In the genomic region with DNA sequence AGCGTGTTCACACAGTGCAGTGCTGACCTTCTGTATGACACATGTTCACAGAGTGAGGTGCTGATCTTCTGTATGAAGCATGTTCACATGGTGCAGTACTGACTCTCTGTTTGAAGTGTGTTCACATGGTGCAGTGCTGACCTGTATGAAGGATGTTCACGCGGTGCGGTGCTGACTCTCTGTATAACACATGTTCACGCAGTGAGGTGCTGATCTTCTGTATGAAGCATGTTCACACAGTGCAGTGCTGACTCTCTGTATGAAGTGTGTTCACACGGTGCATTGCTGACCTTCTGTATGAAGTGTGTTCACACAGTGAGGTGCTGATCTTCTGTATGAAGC, we compare ENCODE assay signal across 15 cellular contexts.
DNase-seq lines count a peak whose midpoint lies in the region; ATAC-seq lines count a peak whose summit lies in the region.
"Had no signal": no experiment of that assay in that cellular context is flagged by ENCODE, and none has a peak within 500 bp of the region (broad histone marks: within the 10 kb centered on the region; RNA-seq: fewer than 3 reads in every experiment).

No MANE protein-coding gene starts in this region.

- peaks cover 60% of the 10 kb centered on the region for H3K4me1 Mint-ChIP-seq in dendritic cell treated with granulocyte-macrophage colony-stimulating factor and Interleukin-4, amounts not matched to agents 40 ng/mL and 50 ng/mL, for 4 days (ENCODE audit: low read depth)
- peaks cover 62% of the 10 kb centered on the region for H3K4me1 Mint-ChIP-seq in stimulated activated effector memory CD8-positive, alpha-beta T cell treated with anti-CD3 and anti-CD28 coated beads, Interleukin-12 subunit alpha, Interleukin-12 subunit beta, amount 100 ng/mL, for 72 hours

- H3K4me3 Mint-ChIP-seq in dendritic cell treated with granulocyte-macrophage colony-stimulating factor and Interleukin-4, amounts not matched to agents 40 ng/mL and 50 ng/mL, for 4 days: no peak overlapping the region
- H3K4me3 Mint-ChIP-seq in stimulated activated effector memory CD8-positive, alpha-beta T cell treated with anti-CD3 and anti-CD28 coated beads, Interleukin-12 subunit alpha, Interleukin-12 subunit beta, amount 100 ng/mL, for 72 hours: no peak overlapping the region

- DNase-seq in activated CD8-positive, alpha-beta memory T cell treated with anti-CD3 and anti-CD28 coated beads for 24 hours: peak; percentile 57
- no peak for DNase-seq in activated CD8-positive, alpha-beta memory T cell treated with anti-CD3 and anti-CD28 coated beads, Interleukin-2, amount 50 U/mL, for 48 hours
- peak; percentile 30 for DNase-seq in NAMALWA (ENCODE audit: low spot score)
- no peak for DNase-seq in stimulated activated effector memory CD8-positive, alpha-beta T cell treated with anti-CD3 and anti-CD28 coated beads, Interleukin-12 subunit alpha, Interleukin-12 subunit beta, amount 100 ng/mL, for 72 hours (ENCODE audit: low spot score in 2 of 2)
- no peak for DNase-seq in Ammon's horn (ENCODE audit: low spot score)
- no peak for DNase-seq in NCI-H2196 (lab: John Stamatoyannopoulos, UW; ENCODE audit: unreplicated experiment)
- DNase-seq: activated naive CD4-positive, alpha-beta T cell; MG63; NCI-H187 treated with DMSO at 0.1 percent for 48 hours; NCI-H446; NK-92 treated with Interleukin-12 subunit alpha and Interleukin-12 subunit beta, amount 100 ng/mL, for 24 hours; stimulated activated naive CD4-positive, alpha-beta T cell; trophoblast cell had no signal

- no peaks in the 10 kb centered on the region for H3K27me3 Mint-ChIP-seq in dendritic cell treated with granulocyte-macrophage colony-stimulating factor and Interleukin-4, amounts not matched to agents 40 ng/mL and 50 ng/mL, for 4 days

- ATAC-seq in stimulated activated effector memory CD8-positive, alpha-beta T cell treated with anti-CD3 and anti-CD28 coated beads, Interleukin-12 subunit alpha, Interleukin-12 subunit beta, amount 100 ng/mL, for 72 hours: no peak
- no peak for ATAC-seq in GM18498 (IDR thresholded peaks at IDR 0.05; ENCODE audit: unreplicated experiment)

- H3K9me3 Mint-ChIP-seq in dendritic cell treated with granulocyte-macrophage colony-stimulating factor and Interleukin-4, amounts not matched to agents 40 ng/mL and 50 ng/mL, for 4 days: no peaks in the 10 kb centered on the region
- H3K9me3 Mint-ChIP-seq in stimulated activated effector memory CD8-positive, alpha-beta T cell treated with anti-CD3 and anti-CD28 coated beads, Interleukin-12 subunit alpha, Interleukin-12 subunit beta, amount 100 ng/mL, for 72 hours: no peaks in the 10 kb centered on the region

- intact Hi-C loops in dendritic cell treated with granulocyte-macrophage colony-stimulating factor and Interleukin-4, amounts not matched to agents 40 ng/mL and 50 ng/mL, for 4 days (cut with micrococcal nuclease): loop anchor here (5.0 kb wide), 1 partner anchor 35 kb away; no protein-coding TSS in a partner anchor

- H3K36me3 Mint-ChIP-seq in dendritic cell treated with granulocyte-macrophage colony-stimulating factor and Interleukin-4, amounts not matched to agents 40 ng/mL and 50 ng/mL, for 4 days (ENCODE audit: low read depth): no peaks in the 10 kb centered on the region
- peaks cover 12% of the 10 kb centered on the region for H3K36me3 Mint-ChIP-seq in stimulated activated effector memory CD8-positive, alpha-beta T cell treated with anti-CD3 and anti-CD28 coated beads, Interleukin-12 subunit alpha, Interleukin-12 subunit beta, amount 100 ng/mL, for 72 hours

- H3K27ac Mint-ChIP-seq in dendritic cell treated with granulocyte-macrophage colony-stimulating factor and Interleukin-4, amounts not matched to agents 40 ng/mL and 50 ng/mL, for 4 days: peak overlapping the region; percentile 93
- H3K27ac Mint-ChIP-seq in stimulated activated effector memory CD8-positive, alpha-beta T cell treated with anti-CD3 and anti-CD28 coated beads, Interleukin-12 subunit alpha, Interleukin-12 subunit beta, amount 100 ng/mL, for 72 hours: peak overlapping the region; percentile 95

Comparison
In these comparisons a context has a peak if more than half of its experiments do, and no peak if none do; other contexts are left out.
1. DNase-seq: peak in activated CD8-positive, alpha-beta memory T cell treated with anti-CD3 and anti-CD28 coated beads for 24 hours (single experiment) and NAMALWA (single experiment); none in activated CD8-positive, alpha-beta memory T cell treated with anti-CD3 and anti-CD28 coated beads, Interleukin-2, amount 50 U/mL, for 48 hours (single experiment), stimulated activated effector memory CD8-positive, alpha-beta T cell treated with anti-CD3 and anti-CD28 coated beads, Interleukin-12 subunit alpha, Interleukin-12 subunit beta, amount 100 ng/mL, for 72 hours (0 of 2), Ammon's horn (single experiment) and NCI-H2196 (single experiment).